ENCODE assay signal across 1 cellular context in genomic region chr20:36572701-36573102, GRCh38.
TF ChIP-seq lines count a peak whose summit lies in the region.

No MANE protein-coding gene starts in this region.

TF ChIP-seq in HepG2, 621 proteins besides CTCF, POLR2A, EP300 and RAD21 (continued from another document):
- TF ChIP-seq, protein P1, sequence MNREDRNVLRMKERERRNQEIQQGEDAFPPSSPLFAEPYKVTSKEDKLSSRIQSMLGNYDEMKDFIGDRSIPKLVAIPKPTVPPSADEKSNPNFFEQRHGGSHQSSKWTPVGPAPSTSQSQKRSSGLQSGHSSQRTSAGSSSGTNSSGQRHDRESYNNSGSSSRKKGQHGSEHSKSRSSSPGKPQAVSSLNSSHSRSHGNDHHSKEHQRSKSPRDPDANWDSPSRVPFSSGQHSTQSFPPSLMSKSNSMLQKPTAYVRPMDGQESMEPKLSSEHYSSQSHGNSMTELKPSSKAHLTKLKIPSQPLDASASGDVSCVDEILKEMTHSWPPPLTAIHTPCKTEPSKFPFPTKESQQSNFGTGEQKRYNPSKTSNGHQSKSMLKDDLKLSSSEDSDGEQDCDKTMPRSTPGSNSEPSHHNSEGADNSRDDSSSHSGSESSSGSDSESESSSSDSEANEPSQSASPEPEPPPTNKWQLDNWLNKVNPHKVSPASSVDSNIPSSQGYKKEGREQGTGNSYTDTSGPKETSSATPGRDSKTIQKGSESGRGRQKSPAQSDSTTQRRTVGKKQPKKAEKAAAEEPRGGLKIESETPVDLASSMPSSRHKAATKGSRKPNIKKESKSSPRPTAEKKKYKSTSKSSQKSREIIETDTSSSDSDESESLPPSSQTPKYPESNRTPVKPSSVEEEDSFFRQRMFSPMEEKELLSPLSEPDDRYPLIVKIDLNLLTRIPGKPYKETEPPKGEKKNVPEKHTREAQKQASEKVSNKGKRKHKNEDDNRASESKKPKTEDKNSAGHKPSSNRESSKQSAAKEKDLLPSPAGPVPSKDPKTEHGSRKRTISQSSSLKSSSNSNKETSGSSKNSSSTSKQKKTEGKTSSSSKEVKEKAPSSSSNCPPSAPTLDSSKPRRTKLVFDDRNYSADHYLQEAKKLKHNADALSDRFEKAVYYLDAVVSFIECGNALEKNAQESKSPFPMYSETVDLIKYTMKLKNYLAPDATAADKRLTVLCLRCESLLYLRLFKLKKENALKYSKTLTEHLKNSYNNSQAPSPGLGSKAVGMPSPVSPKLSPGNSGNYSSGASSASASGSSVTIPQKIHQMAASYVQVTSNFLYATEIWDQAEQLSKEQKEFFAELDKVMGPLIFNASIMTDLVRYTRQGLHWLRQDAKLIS (CRISPR knock-in tag; IDR thresholded peaks at IDR 0.05): 0 out of 2 replicates have a peak, but pooled peaks have one; percentile 50
- TF ChIP-seq, protein P2, sequence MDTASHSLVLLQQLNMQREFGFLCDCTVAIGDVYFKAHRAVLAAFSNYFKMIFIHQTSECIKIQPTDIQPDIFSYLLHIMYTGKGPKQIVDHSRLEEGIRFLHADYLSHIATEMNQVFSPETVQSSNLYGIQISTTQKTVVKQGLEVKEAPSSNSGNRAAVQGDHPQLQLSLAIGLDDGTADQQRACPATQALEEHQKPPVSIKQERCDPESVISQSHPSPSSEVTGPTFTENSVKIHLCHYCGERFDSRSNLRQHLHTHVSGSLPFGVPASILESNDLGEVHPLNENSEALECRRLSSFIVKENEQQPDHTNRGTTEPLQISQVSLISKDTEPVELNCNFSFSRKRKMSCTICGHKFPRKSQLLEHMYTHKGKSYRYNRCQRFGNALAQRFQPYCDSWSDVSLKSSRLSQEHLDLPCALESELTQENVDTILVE (CRISPR knock-in tag; IDR thresholded peaks at IDR 0.05): no peak
- TF ChIP-seq CENPBD1 (CRISPR knock-in tag; IDR thresholded peaks at IDR 0.05; ENCODE audit: borderline replicate concordance, low read depth) (no peak), ZNF567 (CRISPR knock-in tag; IDR thresholded peaks at IDR 0.05; ENCODE audit: borderline replicate concordance) (no peak)
